In genomic region chr17:80270104-80270503, GRCh38 we compare ENCODE assay signal across 10 cellular contexts. TPM values are rescaled to one million over a fixed set of nuclear protein-coding genes. Genes with fewer than 3 reads are reported as not detected.
DNase-seq lines count a peak whose midpoint lies in the region; ATAC-seq and TF ChIP-seq lines count a peak whose summit lies in the region.
"Had no signal": no experiment of that assay in that cellular context is flagged by ENCODE, and none has a peak within 500 bp of the region (broad histone marks: within the 10 kb centered on the region; RNA-seq: fewer than 3 reads in every experiment).

No MANE protein-coding gene starts in this region.

- TF ChIP-seq POLR2A in GM18951 (IDR thresholded peaks at IDR 0.05; ENCODE audit: extremely low read depth, insufficient read depth, insufficient read length), result peak; percentile 15

- peaks cover 29% of the 10 kb centered on the region for H3K4me1 Mint-ChIP-seq in activated T-helper 2 cell treated with anti-CD3 and anti-CD28 coated beads, Interferon-gamma antibody, Interleukin-2, Interleukin-4, amounts not matched to agents 10 μg/mL and 5 μg/mL and 100 μg/mL, durations not matched to agents 14 hours and 24 hours and 36 hours (ENCODE audit: low read depth)

- no peaks in the 10 kb centered on the region for H3K27me3 Mint-ChIP-seq in activated T-helper 2 cell treated with anti-CD3 and anti-CD28 coated beads, Interferon-gamma antibody, Interleukin-2, Interleukin-4, amounts not matched to agents 10 μg/mL and 5 μg/mL and 100 μg/mL, durations not matched to agents 14 hours and 24 hours and 36 hours (ENCODE audit: low read depth)

- intact Hi-C loops in activated T-helper 2 cell treated with anti-CD3 and anti-CD28 coated beads, Interferon-gamma antibody, Interleukin-2, Interleukin-4, amounts not matched to agents 10 μg/mL and 5 μg/mL and 100 μg/mL, durations not matched to agents 14 hours and 24 hours and 36 hours (cut with micrococcal nuclease), result no loop called here

- in situ Hi-C loops in GM18951 (cut with MboI; ENCODE audit: low sequenced_read_pairs, unreplicated experiment), result no loop called here

- H3K9me3 Mint-ChIP-seq in activated T-helper 2 cell treated with anti-CD3 and anti-CD28 coated beads, Interferon-gamma antibody, Interleukin-2, Interleukin-4, amounts not matched to agents 10 μg/mL and 5 μg/mL and 100 μg/mL, durations not matched to agents 14 hours and 24 hours and 36 hours, result no peaks in the 10 kb centered on the region

- no peak overlapping the region for H3K4me3 Mint-ChIP-seq in activated T-helper 2 cell treated with anti-CD3 and anti-CD28 coated beads, Interferon-gamma antibody, Interleukin-2, Interleukin-4, amounts not matched to agents 10 μg/mL and 5 μg/mL and 100 μg/mL, durations not matched to agents 14 hours and 24 hours and 36 hours (ENCODE audit: low read depth)

- DNase-seq in Ammon's horn (ENCODE audit: low spot score), result peak; percentile 66
- DNase-seq in activated T-helper 2 cell treated with anti-CD3 and anti-CD28 coated beads, Interferon-gamma antibody, Interleukin-2, Interleukin-4, amounts not matched to agents 10 μg/mL and 5 μg/mL and 100 μg/mL, durations not matched to agents 14 hours and 24 hours and 36 hours (ENCODE audit: low spot score), result no peak
- peak; percentile 69 for DNase-seq in iPS-NIHi7 (ENCODE audit: extremely low spot score)
- no peak for DNase-seq in HK-2 (ENCODE audit: unreplicated experiment)
- DNase-seq in kidney tubule cell (ENCODE audit: low spot score), result no peak
- no peak for DNase-seq in NAMALWA (ENCODE audit: low spot score)
- DNase-seq: mucosa of descending colon, T-helper 9 cell had no signal

- H3K27ac Mint-ChIP-seq in activated T-helper 2 cell treated with anti-CD3 and anti-CD28 coated beads, Interferon-gamma antibody, Interleukin-2, Interleukin-4, amounts not matched to agents 10 μg/mL and 5 μg/mL and 100 μg/mL, durations not matched to agents 14 hours and 24 hours and 36 hours, result peak overlapping the region; percentile 45

- peaks cover 34% of the 10 kb centered on the region for H3K36me3 Mint-ChIP-seq in activated T-helper 2 cell treated with anti-CD3 and anti-CD28 coated beads, Interferon-gamma antibody, Interleukin-2, Interleukin-4, amounts not matched to agents 10 μg/mL and 5 μg/mL and 100 μg/mL, durations not matched to agents 14 hours and 24 hours and 36 hours (ENCODE audit: low read depth)

- ATAC-seq in GM19328 (IDR thresholded peaks at IDR 0.05; ENCODE audit: unreplicated experiment), result no peak

RNA-seq across cellular contexts. Expression of gene RNF213, which starts 9.5 kb away (rescaled TPM):
- total RNA-seq in activated T-helper 2 cell treated with anti-CD3 and anti-CD28 coated beads, Interferon-gamma antibody, Interleukin-2, Interleukin-4, amounts not matched to agents 10 μg/mL and 5 μg/mL and 100 μg/mL, durations not matched to agents 14 hours and 24 hours and 36 hours, result 297 and 309 TPM in 2 replicates

RNA-seq across cellular contexts. Expression of gene SLC26A11, which starts 49.9 kb away (rescaled TPM):
- total RNA-seq in activated T-helper 2 cell treated with anti-CD3 and anti-CD28 coated beads, Interferon-gamma antibody, Interleukin-2, Interleukin-4, amounts not matched to agents 10 μg/mL and 5 μg/mL and 100 μg/mL, durations not matched to agents 14 hours and 24 hours and 36 hours, result 9.7 TPM in 2 replicates

RNA-seq across cellular contexts. Expression of gene SGSH, which starts 50.0 kb away (rescaled TPM):
- 25.5 and 29.0 TPM in 2 replicates for total RNA-seq in activated T-helper 2 cell treated with anti-CD3 and anti-CD28 coated beads, Interferon-gamma antibody, Interleukin-2, Interleukin-4, amounts not matched to agents 10 μg/mL and 5 μg/mL and 100 μg/mL, durations not matched to agents 14 hours and 24 hours and 36 hours

Comparison
In these comparisons a context has a peak if more than half of its experiments do, and no peak if none do; other contexts are left out.
1. DNase-seq: peak in Ammon's horn (single experiment) and iPS-NIHi7 (single experiment); none in activated T-helper 2 cell treated with anti-CD3 and anti-CD28 coated beads, Interferon-gamma antibody, Interleukin-2, Interleukin-4, amounts not matched to agents 10 μg/mL and 5 μg/mL and 100 μg/mL, durations not matched to agents 14 hours and 24 hours and 36 hours (single experiment), HK-2 (single experiment), kidney tubule cell (single experiment) and NAMALWA (single experiment).